Comparison of ENCODE assay signal across 8 cellular contexts in the genomic region with DNA sequence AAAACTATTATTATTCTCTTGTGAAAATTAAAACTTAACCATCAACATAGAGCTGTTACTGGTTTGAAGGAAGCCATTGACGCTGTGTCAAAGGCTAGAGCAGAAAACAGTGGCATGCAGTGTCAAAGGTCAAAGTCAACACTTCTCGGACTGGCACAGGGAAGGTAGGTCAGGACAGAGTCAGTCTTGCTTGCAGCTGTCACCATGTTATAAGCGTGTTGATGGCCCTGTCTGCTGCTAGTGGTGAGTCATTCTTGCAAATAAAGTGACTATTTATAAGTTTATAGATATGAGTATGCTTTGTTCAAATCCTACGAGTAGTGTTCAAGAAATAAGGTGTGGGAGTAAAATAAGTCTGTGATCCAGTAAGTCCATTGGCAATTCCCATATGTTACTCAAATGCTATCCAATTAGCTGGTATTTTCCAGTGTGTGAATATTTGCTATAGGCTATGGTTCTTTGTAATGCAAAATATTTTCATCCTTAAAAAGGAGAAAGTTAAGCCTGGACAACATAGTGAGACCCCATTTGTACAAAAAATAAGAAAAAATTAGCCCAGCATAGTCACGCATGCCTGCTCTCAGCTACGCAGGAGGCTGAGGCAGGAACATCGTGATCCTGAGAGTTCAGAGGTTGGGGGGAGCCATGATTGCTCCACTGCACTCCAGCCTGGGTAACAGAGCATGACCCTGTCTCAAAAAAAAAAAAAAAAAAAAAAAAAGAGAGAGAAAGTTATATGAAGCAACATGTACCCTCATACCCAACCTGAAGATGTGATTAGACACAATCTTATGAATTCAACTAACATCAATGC.
DNase-seq lines count a peak whose midpoint lies in the region; ATAC-seq lines count a peak whose summit lies in the region.

No MANE protein-coding gene starts in this region.

- DNase-seq in DMS53 (lab: John Stamatoyannopoulos, UW), result peak; percentile 92
- peak; percentile 40 to 63 for DNase-seq in SHP77 (lab: John Stamatoyannopoulos, UW)
- DNase-seq in inferior parietal cortex (ENCODE audit: extremely low spot score), result peak; percentile 4
- DNase-seq in activated naive CD4-positive, alpha-beta T cell (lab: John Stamatoyannopoulos, UW), result no peak
- DNase-seq in OCI-M1 (lab: John Stamatoyannopoulos, UW), result no peak
- DNase-seq in NCI-H2107 treated with DMSO at 0.1 percent for 48 hours (lab: John Stamatoyannopoulos, UW; ENCODE audit: unreplicated experiment), result no peak
- no peak for DNase-seq in HCEC 1CT

- peak; percentile 43 for ATAC-seq in HG02623 (IDR thresholded peaks at IDR 0.05; ENCODE audit: unreplicated experiment)

Comparison
In these comparisons a context has a peak if more than half of its experiments do, and no peak if none do; other contexts are left out.
1. DNase-seq: peak in DMS53 (single experiment), SHP77 (2 of 2) and inferior parietal cortex (single experiment); none in activated naive CD4-positive, alpha-beta T cell (0 of 4), OCI-M1 (single experiment), NCI-H2107 treated with DMSO at 0.1 percent for 48 hours (single experiment) and HCEC 1CT (single experiment).